ENCODE assay signal across 18 cellular contexts in genomic region chr3:142216321-142216720, GRCh38. TPM values are rescaled to one million over a fixed set of nuclear protein-coding genes. Genes with fewer than 3 reads are reported as not detected.
A peak's percentile ranks its signal among the peaks of the same experiment; 100 is the strongest.
DNase-seq lines count a peak whose midpoint lies in the region; ATAC-seq and TF ChIP-seq lines count a peak whose summit lies in the region.
"Had no signal": no experiment of that assay in that cellular context is flagged by ENCODE, and none has a peak within 500 bp of the region (broad histone marks: within the 10 kb centered on the region; RNA-seq: fewer than 3 reads in every experiment).

No MANE protein-coding gene starts in this region.

- H3K9me3 Mint-ChIP-seq in neural progenitor cell, result no peaks in the 10 kb centered on the region

- H3K27me3 ChIP-seq in ACC112 (ENCODE audit: insufficient read depth, low read length), result no peaks in the 10 kb centered on the region
- no peaks in the 10 kb centered on the region for H3K27me3 ChIP-seq in adipocyte (replicated peaks; ENCODE audit: control insufficient read depth, insufficient read depth, low read length)
- no peaks in the 10 kb centered on the region for H3K27me3 ChIP-seq in iPS-18a (ENCODE audit: control insufficient read depth, insufficient read depth, low read length)
- H3K27me3 ChIP-seq in neural progenitor cell, result no peaks in the 10 kb centered on the region
- H3K27me3 ChIP-seq: MG63 had no signal

- H3K27ac Mint-ChIP-seq in neural progenitor cell, result no peak overlapping the region

- no peak for DNase-seq in adipocyte (ENCODE audit: low read depth)
- DNase-seq in neural progenitor cell (ENCODE audit: low spot score), result peak; percentile 6
- no peak for DNase-seq in EL
- DNase-seq in NCI-H2107 (lab: John Stamatoyannopoulos, UW), result no peak
- DNase-seq in sciatic nerve (ENCODE audit: low spot score), result no peak
- DNase-seq: C1 segment of cervical spinal cord, COR-L47, DMS53, MG63, NCI-H187 treated with DMSO at 0.1 percent for 48 hours, NCI-H2171 treated with DMSO at 0.1 percent for 48 hours, NCI-H774, PC-9 had no signal

- H2AFZ ChIP-seq in ACC112 (ENCODE audit: low read length, unreplicated experiment) (no peak overlapping the region), neural progenitor cell (replicated peaks) (no peak overlapping the region)
- H2AFZ ChIP-seq: PC-9 had no signal

- H3K9me3 ChIP-seq in adipocyte (ENCODE audit: control insufficient read depth, low read length) (no peaks in the 10 kb centered on the region), iPS-18a (ENCODE audit: control insufficient read depth, low read depth, low read length) (no peaks in the 10 kb centered on the region), neural progenitor cell (ENCODE audit: low read depth) (no peaks in the 10 kb centered on the region)
- H3K9me3 ChIP-seq: HAP-1, MG63 had no signal

- H3K4me3 Mint-ChIP-seq in neural progenitor cell, result no peak overlapping the region

- H3K27ac ChIP-seq in ACC112 (ENCODE audit: low read depth, low read length) (peak overlapping the region; percentile 96), iPS-18a (ENCODE audit: low read length) (no peak overlapping the region), neural progenitor cell (no peak overlapping the region)
- H3K27ac ChIP-seq: KMS-11, PC-9 had no signal

- H3K4me2 ChIP-seq in neural progenitor cell, result peak overlapping the region; percentile 65
- H3K4me2 ChIP-seq: KMS-11, PC-9 had no signal

- TF ChIP-seq CTCF in neural progenitor cell (IDR thresholded peaks at IDR 0.05), result no peak

- H3K9ac ChIP-seq in adipocyte (ENCODE audit: low read length) (peak overlapping the region; percentile 6), iPS-18a (ENCODE audit: low read length) (no peak overlapping the region), neural progenitor cell (no peak overlapping the region)
- H3K9ac ChIP-seq: KMS-11 had no signal

- no peaks in the 10 kb centered on the region for H3K4me1 Mint-ChIP-seq in neural progenitor cell

- no peaks in the 10 kb centered on the region for H4K20me1 ChIP-seq in neural progenitor cell (ENCODE audit: low read depth)

- ATAC-seq in HG02763 (IDR thresholded peaks at IDR 0.05; ENCODE audit: unreplicated experiment), result no peak
- no peak for ATAC-seq in sciatic nerve

- peaks cover 13% of the 10 kb centered on the region for H3K36me3 Mint-ChIP-seq in neural progenitor cell

- H3K79me2 ChIP-seq in ACC112 (ENCODE audit: control insufficient read depth, insufficient read depth, low read length, unreplicated experiment) (peaks cover 66% of the 10 kb centered on the region), neural progenitor cell (ENCODE audit: low read depth) (peaks cover 22% of the 10 kb centered on the region)

- intact Hi-C loops in sciatic nerve (cut with DNase I), result no loop called here

- H3K27me3 Mint-ChIP-seq in neural progenitor cell (ENCODE audit: insufficient read depth, low read depth), result peaks cover 2% of the 10 kb centered on the region

- H3K4me1 ChIP-seq in ACC112 (ENCODE audit: control insufficient read depth, insufficient read depth, low read length, unreplicated experiment) (peaks cover 90% of the 10 kb centered on the region), adipocyte (ENCODE audit: control insufficient read depth, insufficient read depth, low read length) (peaks cover 66% of the 10 kb centered on the region), iPS-18a (ENCODE audit: control insufficient read depth, low read depth, low read length) (peaks cover 7% of the 10 kb centered on the region), neural progenitor cell (peaks cover 12% of the 10 kb centered on the region)

- H3K36me3 ChIP-seq in ACC112 (ENCODE audit: insufficient read depth, low read length) (peaks cover 22% of the 10 kb centered on the region; the same call in 1 of the 2 replicates), adipocyte (ENCODE audit: control insufficient read depth, insufficient read depth, low read length, severe bottlenecking) (peaks cover 13% of the 10 kb centered on the region), iPS-18a (ENCODE audit: control insufficient read depth, low read depth, low read length) (peaks cover 8% of the 10 kb centered on the region), neural progenitor cell (no peaks in the 10 kb centered on the region)
- H3K36me3 ChIP-seq: HAP-1 had no signal

- H3K4me3 ChIP-seq in ACC112 (ENCODE audit: low read depth, low read length) (peak overlapping the region; percentile 33; the same call in 1 of the 2 replicates), adipocyte (ENCODE audit: low read length) (peak overlapping the region; percentile 25), iPS-18a (ENCODE audit: low read length) (peak overlapping the region; percentile 19), neural progenitor cell (no peak overlapping the region)
- H3K4me3 ChIP-seq: HAP-1, MG63, PC-9 had no signal

- peaks cover under 1% of the 10 kb centered on the region for H3F3A ChIP-seq in neural progenitor cell (ENCODE audit: low read depth)

RNA-seq across cellular contexts. Expression of gene GK5, which starts 9.1 kb away (rescaled TPM):
- total RNA-seq in neural progenitor cell (ENCODE audit: low replicate concordance) (22.7 and 35.7 TPM in 2 replicates), sciatic nerve (33.3 TPM)
